ENCODE assay signal across 9 cellular contexts in genomic region chr17:42251115-42251514, GRCh38. TPM values are rescaled to one million over a fixed set of nuclear protein-coding genes. Genes with fewer than 3 reads are reported as not detected.
DNase-seq lines count a peak whose midpoint lies in the region; ATAC-seq and TF ChIP-seq lines count a peak whose summit lies in the region.
"Had no signal": no experiment of that assay in that cellular context is flagged by ENCODE, and none has a peak within 500 bp of the region (broad histone marks: within the 10 kb centered on the region; RNA-seq: fewer than 3 reads in every experiment).

No MANE protein-coding gene starts in this region.

- TF ChIP-seq CTCF in WERI-Rb-1 (IDR thresholded peaks at IDR 0.05; ENCODE audit: low read depth, low read length) (peak; percentile 50), foreskin keratinocyte (conservative IDR thresholded peaks at IDR 0.05) (peak; percentile 32), GM10266 (IDR thresholded peaks at IDR 0.05; ENCODE audit: control insufficient read depth, insufficient read depth, low read depth, missing control alignments) (no peak)

- ATAC-seq in stimulated activated naive CD8-positive, alpha-beta T cell treated with anti-CD3 and anti-CD28 coated beads, Interleukin-15, Interleukin-2, amounts not matched to agents 100 U/mL and 50 U/mL, for 24 hours, result no peak
- ATAC-seq in foreskin keratinocyte (no peak), GM18868 (IDR thresholded peaks at IDR 0.05; ENCODE audit: unreplicated experiment) (no peak)

- no peaks in the 10 kb centered on the region for H3K27me3 ChIP-seq in WERI-Rb-1 (ENCODE audit: insufficient read depth, low read depth, severe bottlenecking)
- H3K27me3 ChIP-seq in foreskin keratinocyte, result no peaks in the 10 kb centered on the region

- H3K4me3 Mint-ChIP-seq in stimulated activated naive CD8-positive, alpha-beta T cell treated with anti-CD3 and anti-CD28 coated beads, Interleukin-15, Interleukin-2, amounts not matched to agents 100 ng/mL and 50 ng/mL, for 24 hours, result no peak overlapping the region

- H3K9me3 Mint-ChIP-seq in stimulated activated naive CD8-positive, alpha-beta T cell treated with anti-CD3 and anti-CD28 coated beads, Interleukin-15, Interleukin-2, amounts not matched to agents 100 ng/mL and 50 ng/mL, for 24 hours, result no peaks in the 10 kb centered on the region

- no peak overlapping the region for H3K4me3 ChIP-seq in WERI-Rb-1 (ENCODE audit: low read depth, low read length)

- no peaks in the 10 kb centered on the region for H3K36me3 ChIP-seq in WERI-Rb-1

- peaks cover 86% of the 10 kb centered on the region for H3K4me1 Mint-ChIP-seq in stimulated activated naive CD8-positive, alpha-beta T cell treated with anti-CD3 and anti-CD28 coated beads, Interleukin-15, Interleukin-2, amounts not matched to agents 100 ng/mL and 50 ng/mL, for 24 hours (ENCODE audit: low read depth)

- no peaks in the 10 kb centered on the region for H3K9me3 ChIP-seq in WERI-Rb-1 (ENCODE audit: severe bottlenecking)

- peaks cover 12% of the 10 kb centered on the region for H3K4me1 ChIP-seq in foreskin keratinocyte

- no peak for DNase-seq in stimulated activated naive CD8-positive, alpha-beta T cell treated with anti-CD3 and anti-CD28 coated beads, Interleukin-15, Interleukin-2, amounts not matched to agents 100 U/mL and 50 U/mL, for 24 hours
- DNase-seq in WERI-Rb-1, result no peak
- DNase-seq in foreskin keratinocyte, result no peak
- DNase-seq in GM10266 (ENCODE audit: extremely low spot score), result no peak
- DNase-seq in NCI-H446 treated with DMSO at 0.1 percent for 48 hours (lab: John Stamatoyannopoulos, UW), result no peak
- no peak for DNase-seq in AG08396 (ENCODE audit: low spot score)
- DNase-seq: NCI-H2081 had no signal

- peaks cover 13% of the 10 kb centered on the region for H3K36me3 Mint-ChIP-seq in stimulated activated naive CD8-positive, alpha-beta T cell treated with anti-CD3 and anti-CD28 coated beads, Interleukin-15, Interleukin-2, amounts not matched to agents 100 ng/mL and 50 ng/mL, for 24 hours (ENCODE audit: low read depth)

- peak overlapping the region; percentile 88 for H3K27ac Mint-ChIP-seq in stimulated activated naive CD8-positive, alpha-beta T cell treated with anti-CD3 and anti-CD28 coated beads, Interleukin-15, Interleukin-2, amounts not matched to agents 100 ng/mL and 50 ng/mL, for 24 hours

- H3K27ac ChIP-seq in WERI-Rb-1 (no peak overlapping the region), foreskin keratinocyte (no peak overlapping the region)

- no peaks in the 10 kb centered on the region for H3K27me3 Mint-ChIP-seq in stimulated activated naive CD8-positive, alpha-beta T cell treated with anti-CD3 and anti-CD28 coated beads, Interleukin-15, Interleukin-2, amounts not matched to agents 100 ng/mL and 50 ng/mL, for 24 hours

RNA-seq across cellular contexts. Expression of gene STAT5B, which starts 25.1 kb away (rescaled TPM):
- 13.4 and 15.0 TPM in 2 replicates for total RNA-seq in foreskin keratinocyte
- 4.9 and 6.1 TPM in 2 replicates for polyA plus RNA-seq in foreskin keratinocyte

RNA-seq across cellular contexts. Expression of gene STAT5A, which starts 37.2 kb away (rescaled TPM):
- total RNA-seq in foreskin keratinocyte, result 1.2 and 1.3 TPM in 2 replicates
- polyA plus RNA-seq in foreskin keratinocyte, result 0.69 and 0.84 TPM in 2 replicates

RNA-seq across cellular contexts. Expression of gene GHDC, which starts 56.8 kb away (rescaled TPM):
- total RNA-seq in foreskin keratinocyte, result 7.0 and 8.6 TPM in 2 replicates
- polyA plus RNA-seq in foreskin keratinocyte, result 7.6 and 8.0 TPM in 2 replicates
